ENCODE assay signal across 8 cellular contexts in genomic region chr22:50545522-50546325, GRCh38. TPM values are rescaled to one million over a fixed set of nuclear protein-coding genes. Genes with fewer than 3 reads are reported as not detected.
A peak's percentile ranks its signal among the peaks of the same experiment; 100 is the strongest.
DNase-seq lines count a peak whose midpoint lies in the region; ATAC-seq and TF ChIP-seq lines count a peak whose summit lies in the region.

TSS of gene KLHDC7B (plus strand) at chr22:50545899. CDS start at chr22:50546244, 345 bp downstream.

- H3K9me3 ChIP-seq in suprapubic skin, result no peaks in the 10 kb centered on the region

- TF ChIP-seq POLR2A in suprapubic skin (IDR thresholded peaks at IDR 0.05), result no peak

- peak within 1 kb of the TSS; percentile 58 for H3K4me3 Mint-ChIP-seq in T-helper 1 cell treated with Interleukin-12 subunit alpha and Interleukin-12 subunit beta and Interleukin-4 antibody, amounts not matched to agents 30 μg/mL and 1 μg/mL, for 36 hours

- TF ChIP-seq EP300 in suprapubic skin (IDR thresholded peaks at IDR 0.05), result no peak

- H3K4me3 ChIP-seq in epithelial cell of esophagus (ENCODE audit: low read length), result no peak within 1 kb of the TSS
- H3K4me3 ChIP-seq in suprapubic skin, result peak within 1 kb of the TSS; percentile 43

- peak within 1 kb of the TSS; percentile 72 for H3K27ac ChIP-seq in suprapubic skin

- DNase-seq in activated CD4-positive, alpha-beta T cell treated with anti-CD3 and anti-CD28 coated beads for 48 hours, result peak; percentile 54
- DNase-seq in activated CD4-positive, alpha-beta T cell treated with anti-CD3 and anti-CD28 coated beads, Interleukin-2, amount 50 U/mL, for 1 hour, result no peak
- no peak for DNase-seq in epithelial cell of esophagus (ENCODE audit: low read depth)
- no peak for DNase-seq in suprapubic skin (ENCODE audit: low spot score in 2 of 2)
- DNase-seq in occipital lobe (lab: John Stamatoyannopoulos, UW), result no peak

- no peaks in the 10 kb centered on the region for H3K36me3 ChIP-seq in suprapubic skin

- no peaks in the 10 kb centered on the region for H3K9me3 Mint-ChIP-seq in T-helper 1 cell treated with Interleukin-12 subunit alpha and Interleukin-12 subunit beta and Interleukin-4 antibody, amounts not matched to agents 30 μg/mL and 1 μg/mL, for 36 hours

- peaks cover 57% of the 10 kb centered on the region for H3K4me1 ChIP-seq in suprapubic skin

- ATAC-seq in GM18873 (IDR thresholded peaks at IDR 0.05; ENCODE audit: low FRiP score, unreplicated experiment), result no peak
- no peak for ATAC-seq in HG03139 (IDR thresholded peaks at IDR 0.05; ENCODE audit: unreplicated experiment)

- H3K36me3 Mint-ChIP-seq in T-helper 1 cell treated with Interleukin-12 subunit alpha and Interleukin-12 subunit beta and Interleukin-4 antibody, amounts not matched to agents 30 μg/mL and 1 μg/mL, for 36 hours (ENCODE audit: low read depth), result peaks cover 11% of the 10 kb centered on the region

- H3K27me3 Mint-ChIP-seq in T-helper 1 cell treated with Interleukin-12 subunit alpha and Interleukin-12 subunit beta and Interleukin-4 antibody, amounts not matched to agents 30 μg/mL and 1 μg/mL, for 36 hours (ENCODE audit: low read depth), result no peaks in the 10 kb centered on the region

- peak within 1 kb of the TSS; percentile 86 for H3K27ac Mint-ChIP-seq in T-helper 1 cell treated with Interleukin-12 subunit alpha and Interleukin-12 subunit beta and Interleukin-4 antibody, amounts not matched to agents 30 μg/mL and 1 μg/mL, for 36 hours

- WGBS in suprapubic skin, result 60% methylated on average over 7 of the region's 10 CpGs

- peaks cover 51% of the 10 kb centered on the region for H3K4me1 Mint-ChIP-seq in T-helper 1 cell treated with Interleukin-12 subunit alpha and Interleukin-12 subunit beta and Interleukin-4 antibody, amounts not matched to agents 30 μg/mL and 1 μg/mL, for 36 hours (ENCODE audit: low read depth)

- peaks cover 34% of the 10 kb centered on the region for H3K27me3 ChIP-seq in suprapubic skin

- TF ChIP-seq CTCF in epithelial cell of esophagus (IDR thresholded peaks at IDR 0.05; ENCODE audit: insufficient read depth, low read depth, low read length, missing control alignments) (peak; percentile 5), suprapubic skin (IDR thresholded peaks at IDR 0.05) (no peak)

RNA-seq across cellular contexts. Expression of gene KLHDC7B, which starts in this region (rescaled TPM):
- total RNA-seq in suprapubic skin (under 1 TPM in 1 of 4 donors, not detected in 3; 0.26 TPM), occipital lobe (not detected)
